Comparison of ENCODE assay signal across 22 cellular contexts in genomic region chr12:25866586-25867378, GRCh38.
DNase-seq lines count a peak whose midpoint lies in the region; ATAC-seq and TF ChIP-seq lines count a peak whose summit lies in the region.
"Had no signal": no experiment of that assay in that cellular context is flagged by ENCODE, and none has a peak within 500 bp of the region (broad histone marks: within the 10 kb centered on the region; RNA-seq: fewer than 3 reads in every experiment).

No MANE protein-coding gene starts in this region.

- H3K4me2 ChIP-seq in GM23248 (ENCODE audit: unreplicated experiment) (no peak overlapping the region), GM23338 (no peak overlapping the region)

- no peaks in the 10 kb centered on the region for H4K20me1 ChIP-seq in GM23248 (ENCODE audit: insufficient read depth)
- H4K20me1 ChIP-seq in GM23338 (replicated peaks; ENCODE audit: insufficient read depth): no peaks in the 10 kb centered on the region

- peak; percentile 38 for DNase-seq in EL
- peak; percentile 69 for DNase-seq in MV-4-11 (lab: John Stamatoyannopoulos, UW)
- DNase-seq in choroid plexus epithelial cell (ENCODE audit: low read depth): peak; percentile 5
- no peak for DNase-seq in progenitor cell of endocrine pancreas (ENCODE audit: low spot score, unreplicated experiment)
- no peak for DNase-seq in GM23248
- DNase-seq in AML-193 (lab: John Stamatoyannopoulos, UW): no peak
- DNase-seq in GM23338 (ENCODE audit: low spot score): no peak
- no peak for DNase-seq in stimulated activated CD4-positive, alpha-beta T cell treated with anti-CD3 and anti-CD28 coated beads, Interleukin-4, amount 100 ng/mL, for 1 hour
- DNase-seq: activated CD4-positive, alpha-beta T cell treated with anti-CD3 and anti-CD28 coated beads, Interleukin-2, amount 10 ng/mL, durations not matched to agents 24 days and 14 days; activated CD8-positive, alpha-beta memory T cell treated with anti-CD3 and anti-CD28 coated beads, Interleukin-2, amount 10 ng/mL, durations not matched to agents 7 days and 5 days; glutamatergic neuron; H7; left ventricle myocardium inferior; mucosa of descending colon; NCI-H1092 treated with DMSO at 0.1 percent for 48 hours; NCI-H2081; NCI-H510A treated with DMSO at 0.1 percent for 48 hours; spleen; T-cell had no signal

- H3K27ac Mint-ChIP-seq in progenitor cell of endocrine pancreas (peak overlapping the region; percentile 39), GM23338 (no peak overlapping the region)
- H3K27ac Mint-ChIP-seq: activated CD4-positive, alpha-beta T cell treated with anti-CD3 and anti-CD28 coated beads, Interleukin-2, amount 10 ng/mL, durations not matched to agents 24 days and 14 days; activated CD8-positive, alpha-beta memory T cell treated with anti-CD3 and anti-CD28 coated beads, Interleukin-2, amount 10 ng/mL, durations not matched to agents 7 days and 5 days; activated naive CD8-positive, alpha-beta T cell; activated T-helper 17 cell treated with anti-CD3 and anti-CD28 coated beads, Interleukin-2, amount 50 U/mL, for 72 hours; T-cell had no signal

- H2AFZ ChIP-seq in GM23248 (no peak overlapping the region), GM23338 (no peak overlapping the region; the same call in 1 of the 2 replicates)

- no peaks in the 10 kb centered on the region for H3K27me3 Mint-ChIP-seq in progenitor cell of endocrine pancreas
- H3K27me3 Mint-ChIP-seq in GM23338 (ENCODE audit: insufficient read depth, low read depth, poor library complexity): peaks cover 3% of the 10 kb centered on the region

- H3K9me3 ChIP-seq in GM23248 (ENCODE audit: low read depth): no peaks in the 10 kb centered on the region
- H3K9me3 ChIP-seq: mucosa of descending colon had no signal

- H3K4me1 ChIP-seq in GM23248 (ENCODE audit: insufficient read depth): peaks cover 24% of the 10 kb centered on the region
- H3K4me1 ChIP-seq in GM23338 (ENCODE audit: insufficient read depth): no peaks in the 10 kb centered on the region
- H3K4me1 ChIP-seq: left ventricle myocardium inferior, spleen had no signal

- no peaks in the 10 kb centered on the region for H3K36me3 Mint-ChIP-seq in progenitor cell of endocrine pancreas (ENCODE audit: insufficient read depth)
- H3K36me3 Mint-ChIP-seq in GM23338 (ENCODE audit: low read depth): no peaks in the 10 kb centered on the region
- H3K36me3 Mint-ChIP-seq: activated CD8-positive, alpha-beta memory T cell treated with anti-CD3 and anti-CD28 coated beads, Interleukin-2, amount 10 ng/mL, durations not matched to agents 7 days and 5 days; activated naive CD8-positive, alpha-beta T cell; T-cell had no signal

- H3K4me3 ChIP-seq in choroid plexus epithelial cell (ENCODE audit: low read depth, low read length): no peak overlapping the region
- no peak overlapping the region for H3K4me3 ChIP-seq in GM23248
- H3K4me3 ChIP-seq in GM23338: no peak overlapping the region
- H3K4me3 ChIP-seq: left ventricle myocardium inferior, mucosa of descending colon, spleen had no signal

- TF ChIP-seq CTCF in choroid plexus epithelial cell (conservative IDR thresholded peaks at IDR 0.05; ENCODE audit: low read depth, low read length): no peak
- TF ChIP-seq CTCF in progenitor cell of endocrine pancreas (IDR thresholded peaks at IDR 0.05; ENCODE audit: unreplicated experiment): no peak
- no peak for TF ChIP-seq CTCF in GM23338 (conservative IDR thresholded peaks at IDR 0.05; ENCODE audit: low read depth in 2 of 2)

- no peak overlapping the region for H3K27ac ChIP-seq in GM23248
- no peak overlapping the region for H3K27ac ChIP-seq in GM23338 (ENCODE audit: low read depth)
- H3K27ac ChIP-seq: left ventricle myocardium inferior, spleen had no signal

- H3K79me2 ChIP-seq in GM23248 (ENCODE audit: insufficient read depth): no peaks in the 10 kb centered on the region
- H3K79me2 ChIP-seq in GM23338 (replicated peaks; ENCODE audit: insufficient read depth): no peaks in the 10 kb centered on the region

- H3K9me2 ChIP-seq in GM23248 (ENCODE audit: insufficient read depth): no peaks in the 10 kb centered on the region
- H3K9me2 ChIP-seq in GM23338 (ENCODE audit: insufficient read depth): no peaks in the 10 kb centered on the region

- H3K9ac ChIP-seq in GM23248: no peak overlapping the region

- H3K9me3 Mint-ChIP-seq in progenitor cell of endocrine pancreas (ENCODE audit: low read depth) (peaks cover 17% of the 10 kb centered on the region), GM23338 (no peaks in the 10 kb centered on the region)
- H3K9me3 Mint-ChIP-seq: activated CD4-positive, alpha-beta T cell treated with anti-CD3 and anti-CD28 coated beads, Interleukin-2, amount 10 ng/mL, durations not matched to agents 24 days and 14 days had no signal

- no peak for ATAC-seq in GM23338
- ATAC-seq: activated CD8-positive, alpha-beta memory T cell treated with anti-CD3 and anti-CD28 coated beads, Interleukin-2, amount 10 ng/mL, durations not matched to agents 7 days and 5 days; activated T-helper 17 cell treated with anti-CD3 and anti-CD28 coated beads, Interleukin-2, amount 50 U/mL, for 72 hours; mucosa of descending colon; Right ventricle myocardium inferior; T-cell had no signal

- H3K4me1 Mint-ChIP-seq in progenitor cell of endocrine pancreas (ENCODE audit: low read depth): no peaks in the 10 kb centered on the region
- peaks cover 2% of the 10 kb centered on the region; the same call in 1 of the 3 replicates for H3K4me1 Mint-ChIP-seq in GM23338
- H3K4me1 Mint-ChIP-seq: activated CD4-positive, alpha-beta T cell treated with anti-CD3 and anti-CD28 coated beads, Interleukin-2, amount 10 ng/mL, durations not matched to agents 24 days and 14 days; activated CD8-positive, alpha-beta memory T cell treated with anti-CD3 and anti-CD28 coated beads, Interleukin-2, amount 10 ng/mL, durations not matched to agents 7 days and 5 days; activated T-helper 17 cell treated with anti-CD3 and anti-CD28 coated beads, Interleukin-2, amount 50 U/mL, for 72 hours; T-cell had no signal

- in situ Hi-C loops in GM23248 (cut with MboI): no loop called here

- WGBS in GM23248 (ENCODE audit: low coverage in 1 of 2, low lambda C conversion rate in 2 of 2, missing lambda C conversion rate in 2 of 2), 2 experiments: 74 to 86% methylated on average over 6 of the region's 6 CpGs

- H3F3A ChIP-seq in GM23248 (ENCODE audit: insufficient read depth): peaks cover 11% of the 10 kb centered on the region
- no peaks in the 10 kb centered on the region for H3F3A ChIP-seq in GM23338 (replicated peaks; ENCODE audit: low read depth)

- no peak overlapping the region for H3K4me3 Mint-ChIP-seq in progenitor cell of endocrine pancreas (ENCODE audit: low read depth)
- H3K4me3 Mint-ChIP-seq in GM23338: no peak overlapping the region
- H3K4me3 Mint-ChIP-seq: activated CD4-positive, alpha-beta T cell treated with anti-CD3 and anti-CD28 coated beads, Interleukin-2, amount 10 ng/mL, durations not matched to agents 24 days and 14 days; activated CD8-positive, alpha-beta memory T cell treated with anti-CD3 and anti-CD28 coated beads, Interleukin-2, amount 10 ng/mL, durations not matched to agents 7 days and 5 days; activated naive CD8-positive, alpha-beta T cell; activated T-helper 17 cell treated with anti-CD3 and anti-CD28 coated beads, Interleukin-2, amount 50 U/mL, for 72 hours; T-cell had no signal

- no peaks in the 10 kb centered on the region for H3K27me3 ChIP-seq in GM23248 (replicated peaks; ENCODE audit: insufficient read depth)
- no peaks in the 10 kb centered on the region for H3K27me3 ChIP-seq in GM23338 (ENCODE audit: insufficient read depth)
- H3K27me3 ChIP-seq: spleen had no signal

- no peaks in the 10 kb centered on the region for H3K36me3 ChIP-seq in GM23248 (ENCODE audit: low read depth)
- H3K36me3 ChIP-seq in GM23338 (ENCODE audit: insufficient read depth): no peaks in the 10 kb centered on the region
- H3K36me3 ChIP-seq: left ventricle myocardium inferior, spleen had no signal

TF ChIP-seq in GM23338, 12 proteins besides CTCF, POLR2A, EP300 and RAD21 (continues in another document):
- TF ChIP-seq REST (IDR thresholded peaks at IDR 0.05; ENCODE audit: unreplicated experiment): no peak

Comparison
In these comparisons a context has a peak if more than half of its experiments do, and no peak if none do; other contexts are left out.
1. DNase-seq: peak in EL (single experiment), MV-4-11 (single experiment) and choroid plexus epithelial cell (single experiment); none in progenitor cell of endocrine pancreas (single experiment), GM23248 (single experiment), AML-193 (0 of 2), GM23338 (single experiment) and stimulated activated CD4-positive, alpha-beta T cell treated with anti-CD3 and anti-CD28 coated beads, Interleukin-4, amount 100 ng/mL, for 1 hour (single experiment).